Comparison of ENCODE assay signal across 8 cellular contexts in genomic region chr12:106903241-106903950, GRCh38. TPM values are rescaled to one million over a fixed set of nuclear protein-coding genes. Genes with fewer than 3 reads are reported as not detected.
DNase-seq lines count a peak whose midpoint lies in the region; ATAC-seq and TF ChIP-seq lines count a peak whose summit lies in the region.

No MANE protein-coding gene starts in this region.

- H3K36me3 Mint-ChIP-seq in CD4-positive, alpha-beta memory T cell, result no peaks in the 10 kb centered on the region

- peaks cover 8% of the 10 kb centered on the region for H3K27me3 ChIP-seq in CD4-positive, alpha-beta memory T cell (ENCODE audit: insufficient read depth, low read length)

- peak; percentile 56 to 70 (median 59) for DNase-seq in CD4-positive, alpha-beta memory T cell
- DNase-seq in NB4 (ENCODE audit: low read depth) (peak; percentile 28), dedifferentiated amniotic fluid mesenchymal stem cell (ENCODE audit: extremely low spot score) (peak; percentile 31), lower leg skin (ENCODE audit: low spot score in 2 of 2) (peak; percentile 40 to 92), AML-193 (lab: John Stamatoyannopoulos, UW) (no peak)
- DNase-seq in activated CD4-positive, alpha-beta T cell treated with anti-CD3 and anti-CD28 coated beads, Interleukin-2, amount 50 U/mL, for 1 hour, result peak; percentile 68
- peak; percentile 3 to 66 (median 45) for DNase-seq in stimulated activated CD4-positive, alpha-beta T cell treated with anti-CD3 and anti-CD28 coated beads, TNF-alpha, amount 100 ng/mL, for 1 hour (ENCODE audit: low read depth in 3 of 3, low spot score in 1 of 3)

- peak; percentile 86 for ATAC-seq in GM21619 (IDR thresholded peaks at IDR 0.05; ENCODE audit: unreplicated experiment)

- no peak overlapping the region for H3K27ac ChIP-seq in CD4-positive, alpha-beta memory T cell (ENCODE audit: low read depth, low read length)

- peaks cover 0 to 2% (median 0%) of the 10 kb centered on the region in 8 donors for H3K9me3 Mint-ChIP-seq in CD4-positive, alpha-beta memory T cell

- TF ChIP-seq CTCF in NB4 (IDR thresholded peaks at IDR 0.05; ENCODE audit: low read depth, low read length) (no peak), lower leg skin (IDR thresholded peaks at IDR 0.05) (no peak)

- CTCF ChIA-PET in CD4-positive, alpha-beta memory T cell (lab: Charles Lee; ENCODE audit: partially characterized antibody), result interaction anchor here (1.0 to 2.0 kb wide), 6 partner anchors 9 to 516 kb away, joined by 3 to 5 read pairs (median 3); no protein-coding TSS in a partner anchor

- H3K27me3 Mint-ChIP-seq in CD4-positive, alpha-beta memory T cell, result peaks cover 7 to 15% of the 10 kb centered on the region in 2 donors

- POLR2A ChIA-PET in CD4-positive, alpha-beta memory T cell (lab: Charles Lee; ENCODE audit: partially characterized antibody), result interaction anchor here (0.6 kb wide), 1 partner anchor 701 kb away, joined by 3 read pairs; no protein-coding TSS in a partner anchor

- H3K36me3 ChIP-seq in CD4-positive, alpha-beta memory T cell (ENCODE audit: insufficient read depth, low read length), result no peaks in the 10 kb centered on the region

- TF ChIP-seq POLR2A in NB4 (IDR thresholded peaks at IDR 0.05; ENCODE audit: extremely low read depth, insufficient read length) (no peak), lower leg skin (IDR thresholded peaks at IDR 0.05) (no peak)

- WGBS in lower leg skin, 2 donors, result 4 to 6% methylated on average over 26 to 28 of the region's 28 CpGs

- no peak overlapping the region for H3K27ac Mint-ChIP-seq in CD4-positive, alpha-beta memory T cell

- H3K4me1 ChIP-seq in CD4-positive, alpha-beta memory T cell (ENCODE audit: insufficient read depth, low read length), result peaks cover 9% of the 10 kb centered on the region

- H3K4me3 Mint-ChIP-seq in CD4-positive, alpha-beta memory T cell, result peak overlapping the region; percentile 5 to 83 (median 61)

- no peak overlapping the region for H3K4me3 ChIP-seq in CD4-positive, alpha-beta memory T cell (ENCODE audit: low read length in 2 of 2)
- H3K4me3 ChIP-seq in NB4 (ENCODE audit: low read depth, low read length), result no peak overlapping the region
- no peak overlapping the region for H3K4me3 ChIP-seq in lower leg skin (ENCODE audit: low read depth, poor library complexity, severe bottlenecking)

- H3K9me3 ChIP-seq in CD4-positive, alpha-beta memory T cell (ENCODE audit: control insufficient read depth in 1 of 2, low read length in 2 of 2), result no peaks in the 10 kb centered on the region

- intact Hi-C loops in CD4-positive, alpha-beta memory T cell (cut with micrococcal nuclease), result no loop called here
- intact Hi-C loops in lower leg skin (cut with DNase I; ENCODE audit: low total_unique reads), result no loop called here

- H3K4me1 Mint-ChIP-seq in CD4-positive, alpha-beta memory T cell, result peaks cover 5 to 10% (median 7%) of the 10 kb centered on the region in 4 donors

RNA-seq across cellular contexts. Expression of gene TMEM263, which starts 52.3 kb away (rescaled TPM):
- 10 to 100 TPM; 31.2 to 32.9 TPM for total RNA-seq in CD4-positive, alpha-beta memory T cell
- polyA plus RNA-seq in CD4-positive, alpha-beta memory T cell, result 10 to 100 TPM; 28.4 to 30.1 TPM
- total RNA-seq in lower leg skin, result 10 to 100 TPM in 2 of 4 donors, 1 to 10 TPM in 2; 4.6 to 11.9 (median 10.0) TPM

Comparison
In these comparisons a context has a peak if more than half of its experiments do, and no peak if none do; other contexts are left out.
1. DNase-seq: peak in CD4-positive, alpha-beta memory T cell (5 of 5), NB4 (single experiment), activated CD4-positive, alpha-beta T cell treated with anti-CD3 and anti-CD28 coated beads, Interleukin-2, amount 50 U/mL, for 1 hour (single experiment), dedifferentiated amniotic fluid mesenchymal stem cell (single experiment), lower leg skin (2 of 2) and stimulated activated CD4-positive, alpha-beta T cell treated with anti-CD3 and anti-CD28 coated beads, TNF-alpha, amount 100 ng/mL, for 1 hour (3 of 3); none in AML-193 (0 of 2).